ENCODE assay signal across 28 cellular contexts in genomic region chr9:98846879-98847278, GRCh38.
"Had no signal": no experiment of that assay in that cellular context is flagged by ENCODE, and none has a peak within 500 bp of the region (broad histone marks: within the 10 kb centered on the region; RNA-seq: fewer than 3 reads in every experiment).

No MANE protein-coding gene starts in this region.

- H3K4me3 ChIP-seq: left lung, lower lobe of right lung, pancreas, prostate gland, sigmoid colon, spleen, suprapubic skin, thoracic aorta, tibial artery, upper lobe of right lung had no signal

- ATAC-seq: left colon; left lung; lower lobe of right lung; naive thymus-derived CD8-positive, alpha-beta T cell; pancreas; right cardiac atrium; stimulated activated effector memory CD8-positive, alpha-beta T cell treated with anti-CD3 and anti-CD28 coated beads, Interleukin-12 subunit alpha, Interleukin-12 subunit beta, amount 100 ng/mL, for 72 hours; upper lobe of right lung had no signal

- H3K4me1 ChIP-seq: lower lobe of right lung, prostate gland, suprapubic skin, tibial artery, upper lobe of right lung had no signal

- H3K36me3 ChIP-seq: left lung, pancreas, prostate gland, sigmoid colon, suprapubic skin, thoracic aorta, tibial artery, upper lobe of right lung had no signal

- H3K27me3 ChIP-seq: left lung, pancreas, sigmoid colon, spleen, suprapubic skin, tibial artery, upper lobe of right lung had no signal

- FAIRE-seq: islet of Langerhans, kidney, pancreas, small intestine, urothelium cell line had no signal

- H3K27ac ChIP-seq: left lung, lower lobe of right lung, prostate gland, spleen, suprapubic skin, thoracic aorta, tibial artery, upper lobe of right lung had no signal

- DNase-seq: hypothalamus; immature natural killer cell; kidney; left colon; left lung; lower lobe of right lung; mammary epithelial cell; mesenchymal stem cell; naive thymus-derived CD8-positive, alpha-beta T cell; nucleus accumbens; pancreas; posterior cingulate gyrus; retina; right cardiac atrium; sigmoid colon; small intestine; spleen; stimulated activated CD4-positive, alpha-beta T cell treated with anti-CD3 and anti-CD28 coated beads, Interleukin-4, amount 100 ng/mL, for 24 hours; stimulated activated naive CD4-positive, alpha-beta T cell; tibial artery; trophoblast cell; upper lobe of right lung had no signal

- H3K9me3 ChIP-seq: left lung, lower lobe of right lung, pancreas, prostate gland, sigmoid colon, spleen, suprapubic skin, thoracic aorta, tibial artery, upper lobe of right lung had no signal
